ENCODE assay signal across 20 cellular contexts in the genomic region with DNA sequence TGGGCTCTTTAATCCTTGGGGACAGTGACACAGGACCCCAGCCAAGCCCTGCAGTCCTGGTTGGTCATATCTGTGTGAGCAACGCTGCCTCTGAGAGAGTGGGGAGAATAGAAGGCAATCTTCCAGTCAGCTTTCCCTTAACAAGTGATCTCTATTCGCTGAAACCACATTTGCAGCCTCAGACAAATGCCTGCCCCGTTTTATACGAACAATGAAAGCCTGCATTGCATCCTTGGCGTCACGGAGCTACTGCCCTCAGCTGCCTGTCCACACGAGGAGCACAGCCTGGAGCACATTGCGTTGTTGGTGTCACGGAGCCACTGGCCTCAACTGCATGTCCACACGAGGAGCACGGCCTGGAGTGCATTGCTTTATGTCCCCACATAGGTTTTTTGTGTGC.
"Had no signal": no experiment of that assay in that cellular context is flagged by ENCODE, and none has a peak within 500 bp of the region (broad histone marks: within the 10 kb centered on the region; RNA-seq: fewer than 3 reads in every experiment).

No MANE protein-coding gene starts in this region.

- H3K36me3 ChIP-seq: esophagus muscularis mucosa, gastroesophageal sphincter, neutrophil, right lobe of liver, spleen had no signal

- DNase-seq: effector memory CD8-positive, alpha-beta T cell; kidney; left cardiac atrium; naive thymus-derived CD4-positive, alpha-beta T cell; nephron progenitor cell; retina; right lobe of liver; spleen; stimulated activated CD4-positive, alpha-beta T cell treated with anti-CD3 and anti-CD28 coated beads, Interleukin-15, amount 100 ng/mL, for 24 hours; stimulated activated CD4-positive, alpha-beta T cell treated with anti-CD3 and anti-CD28 coated beads, Interleukin-1b, Interleukin-23, amount 100 ng/mL, for 48 hours; stimulated activated CD4-positive, alpha-beta T cell treated with anti-CD3 and anti-CD28 coated beads, Interleukin-4, amount 100 ng/mL, for 24 hours; testis had no signal

- H3K27ac ChIP-seq: epithelial cell of prostate, esophagus muscularis mucosa, gastroesophageal sphincter, neutrophil, right lobe of liver, spleen, testis had no signal

- H3K27me3 Mint-ChIP-seq: stimulated activated naive CD8-positive, alpha-beta T cell treated with anti-CD3 and anti-CD28 coated beads, Interleukin-15, Interleukin-2, amounts not matched to agents 100 ng/mL and 50 ng/mL, for 24 hours had no signal

- H3K9me3 Mint-ChIP-seq: central memory CD8-positive, alpha-beta T cell; effector memory CD8-positive, alpha-beta T cell; nephron progenitor cell; stimulated activated memory B cell treated with anti-CD40 and anti-IgM and Interleukin-4, amounts not matched to agents 10 μg/mL and 1 μg/mL and 100 μg/mL, for 72 hours; stimulated activated naive CD8-positive, alpha-beta T cell treated with anti-CD3 and anti-CD28 coated beads, Interleukin-15, Interleukin-2, amounts not matched to agents 100 ng/mL and 50 ng/mL, for 24 hours; type B pancreatic cell had no signal

- H3K9me3 ChIP-seq: neutrophil, right lobe of liver, testis had no signal

- H3K4me1 ChIP-seq: gastroesophageal sphincter, right lobe of liver, spleen, testis had no signal

- H3K27me3 ChIP-seq: neutrophil, right lobe of liver, testis had no signal

- H3K4me3 ChIP-seq: esophagus muscularis mucosa, gastroesophageal sphincter, right lobe of liver, spleen, testis had no signal

- H3K27ac Mint-ChIP-seq: effector memory CD8-positive, alpha-beta T cell; naive thymus-derived CD4-positive, alpha-beta T cell; nephron progenitor cell; stimulated activated memory B cell treated with anti-CD40 and anti-IgM and Interleukin-4, amounts not matched to agents 10 μg/mL and 1 μg/mL and 100 μg/mL, for 72 hours; stimulated activated naive CD8-positive, alpha-beta T cell treated with anti-CD3 and anti-CD28 coated beads, Interleukin-15, Interleukin-2, amounts not matched to agents 100 ng/mL and 50 ng/mL, for 24 hours; type B pancreatic cell had no signal

- H3K36me3 Mint-ChIP-seq: naive thymus-derived CD4-positive, alpha-beta T cell; stimulated activated memory B cell treated with anti-CD40 and anti-IgM and Interleukin-4, amounts not matched to agents 10 μg/mL and 1 μg/mL and 100 μg/mL, for 72 hours; type B pancreatic cell had no signal

- H3K4me3 Mint-ChIP-seq: central memory CD8-positive, alpha-beta T cell; effector memory CD8-positive, alpha-beta T cell; naive thymus-derived CD4-positive, alpha-beta T cell; nephron progenitor cell; stimulated activated memory B cell treated with anti-CD40 and anti-IgM and Interleukin-4, amounts not matched to agents 10 μg/mL and 1 μg/mL and 100 μg/mL, for 72 hours; stimulated activated naive CD8-positive, alpha-beta T cell treated with anti-CD3 and anti-CD28 coated beads, Interleukin-15, Interleukin-2, amounts not matched to agents 100 ng/mL and 50 ng/mL, for 24 hours; type B pancreatic cell had no signal

- H3K4me1 Mint-ChIP-seq: central memory CD8-positive, alpha-beta T cell; naive thymus-derived CD4-positive, alpha-beta T cell had no signal
